11 cellular contexts compared by ENCODE assay signal in the genomic region with DNA sequence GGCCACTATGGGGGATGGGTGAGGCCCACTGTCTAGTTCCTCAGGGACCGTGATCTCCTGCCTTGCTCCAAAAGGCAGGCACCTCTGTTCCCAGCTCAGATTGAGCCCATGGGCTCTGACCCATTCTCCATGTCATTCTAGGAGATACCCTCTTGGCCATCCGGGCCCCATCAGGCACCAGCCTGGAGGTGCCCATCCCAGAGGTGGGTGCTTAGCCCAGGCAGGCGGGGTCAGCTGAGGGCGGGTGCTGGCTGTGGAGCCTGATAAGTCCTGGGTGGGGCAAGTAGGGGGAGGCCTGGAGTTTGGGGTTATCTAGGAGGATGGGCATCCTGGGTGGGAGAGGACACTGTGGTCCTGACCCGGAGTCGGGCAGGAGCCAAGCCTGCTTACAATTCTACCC. TPM values are rescaled to one million over a fixed set of nuclear protein-coding genes. Genes with fewer than 3 reads are reported as not detected.
A peak's percentile ranks its signal among the peaks of the same experiment; 100 is the strongest.
DNase-seq lines count a peak whose midpoint lies in the region; TF ChIP-seq lines count a peak whose summit lies in the region.
"Had no signal": no experiment of that assay in that cellular context is flagged by ENCODE, and none has a peak within 500 bp of the region (broad histone marks: within the 10 kb centered on the region; RNA-seq: fewer than 3 reads in every experiment).

No MANE protein-coding gene starts in this region.

- no peaks in the 10 kb centered on the region for H3K27me3 Mint-ChIP-seq in activated T-cell treated with anti-CD3 and anti-CD28 coated beads, Interleukin-2, amount 50 U/mL, for 24 hours
- no peaks in the 10 kb centered on the region for H3K27me3 Mint-ChIP-seq in activated naive CD8-positive, alpha-beta T cell treated with anti-CD3 and anti-CD28 coated beads for 36 hours
- H3K27me3 Mint-ChIP-seq in osteocyte (ENCODE audit: unreplicated experiment): no peaks in the 10 kb centered on the region

- H3K9me3 Mint-ChIP-seq in activated T-cell treated with anti-CD3 and anti-CD28 coated beads, Interleukin-2, amount 50 U/mL, for 24 hours: no peaks in the 10 kb centered on the region
- no peaks in the 10 kb centered on the region for H3K9me3 Mint-ChIP-seq in activated naive CD8-positive, alpha-beta T cell treated with anti-CD3 and anti-CD28 coated beads for 36 hours
- no peaks in the 10 kb centered on the region for H3K9me3 Mint-ChIP-seq in osteocyte (ENCODE audit: unreplicated experiment)

- peak overlapping the region; percentile 95 for H3K4me3 Mint-ChIP-seq in activated T-cell treated with anti-CD3 and anti-CD28 coated beads, Interleukin-2, amount 50 U/mL, for 24 hours
- H3K4me3 Mint-ChIP-seq in activated naive CD8-positive, alpha-beta T cell treated with anti-CD3 and anti-CD28 coated beads for 36 hours: peak overlapping the region; percentile 95
- H3K4me3 Mint-ChIP-seq in osteocyte (ENCODE audit: unreplicated experiment): peak overlapping the region; percentile 84

- no peak for TF ChIP-seq CTCF in osteocyte (IDR thresholded peaks at IDR 0.05)

- peaks cover 63% of the 10 kb centered on the region for H3K36me3 Mint-ChIP-seq in activated T-cell treated with anti-CD3 and anti-CD28 coated beads, Interleukin-2, amount 50 U/mL, for 24 hours (ENCODE audit: low read depth)
- H3K36me3 Mint-ChIP-seq in activated naive CD8-positive, alpha-beta T cell treated with anti-CD3 and anti-CD28 coated beads for 36 hours: peaks cover 41% of the 10 kb centered on the region
- H3K36me3 Mint-ChIP-seq in osteocyte (ENCODE audit: unreplicated experiment): peaks cover 22% of the 10 kb centered on the region

- H3K4me1 Mint-ChIP-seq in activated T-cell treated with anti-CD3 and anti-CD28 coated beads, Interleukin-2, amount 50 U/mL, for 24 hours (ENCODE audit: low read depth): peaks cover 52% of the 10 kb centered on the region
- H3K4me1 Mint-ChIP-seq in activated naive CD8-positive, alpha-beta T cell treated with anti-CD3 and anti-CD28 coated beads for 36 hours: peaks cover 26% of the 10 kb centered on the region
- H3K4me1 Mint-ChIP-seq in osteocyte (ENCODE audit: unreplicated experiment): peaks cover 31% of the 10 kb centered on the region

- no peak for DNase-seq in activated T-cell treated with anti-CD3 and anti-CD28 coated beads, Interleukin-2, amount 50 U/mL, for 24 hours
- no peak for DNase-seq in activated T-cell treated with anti-CD3 and anti-CD28 coated beads, Interleukin-2, amount 50 U/mL, for 48 hours
- no peak for DNase-seq in activated naive CD8-positive, alpha-beta T cell treated with anti-CD3 and anti-CD28 coated beads for 36 hours
- DNase-seq in osteocyte (ENCODE audit: extremely low spot score, unreplicated experiment): no peak
- DNase-seq in NCI-H1105 treated with DMSO at 0.1 percent for 48 hours (lab: John Stamatoyannopoulos, UW): no peak
- no peak for DNase-seq in A172 (ENCODE audit: low spot score)
- DNase-seq: activated gamma-delta T cell treated with Interleukin-2 at 50 U/mL for 16 hours, dorsolateral prefrontal cortex, head of caudate nucleus, lower lobe of right lung, NCI-H187 had no signal

- H3K27ac Mint-ChIP-seq in activated T-cell treated with anti-CD3 and anti-CD28 coated beads, Interleukin-2, amount 50 U/mL, for 24 hours: peak overlapping the region; percentile 94
- H3K27ac Mint-ChIP-seq in activated naive CD8-positive, alpha-beta T cell treated with anti-CD3 and anti-CD28 coated beads for 36 hours: no peak overlapping the region
- H3K27ac Mint-ChIP-seq in osteocyte (ENCODE audit: unreplicated experiment): no peak overlapping the region

RNA-seq across cellular contexts. Expression of a gene that starts 2.3 kb away (rescaled TPM):
- total RNA-seq in activated naive CD8-positive, alpha-beta T cell treated with anti-CD3 and anti-CD28 coated beads for 36 hours: 100 to 1,000 TPM; 130 to 136 TPM
- total RNA-seq in osteocyte: 40.0 and 43.4 TPM in 2 replicates
- 99.6 and 115 TPM in 2 replicates for total RNA-seq in A172 (2014; rRNA removed; shearing (Covaris generic))

RNA-seq across cellular contexts. Expression of a gene that starts 4.3 kb away (rescaled TPM):
- total RNA-seq in activated naive CD8-positive, alpha-beta T cell treated with anti-CD3 and anti-CD28 coated beads for 36 hours: under 1 TPM in 1 of 2 experiments, not detected in 1; 0.19 TPM
- not detected in 2 replicates for total RNA-seq in osteocyte
- 0.12 and 0.50 TPM in 2 replicates for total RNA-seq in A172 (2014; rRNA removed; shearing (Covaris generic))

RNA-seq across cellular contexts. Expression of a gene that starts 4.7 kb away (rescaled TPM):
- total RNA-seq in activated naive CD8-positive, alpha-beta T cell treated with anti-CD3 and anti-CD28 coated beads for 36 hours: 1 to 10 TPM; 4.3 to 4.5 TPM
- 1.7 and 2.1 TPM in 2 replicates for total RNA-seq in osteocyte
- 0.24 and 0.48 TPM in 2 replicates for total RNA-seq in A172 (2014; rRNA removed; shearing (Covaris generic))

RNA-seq across cellular contexts. Expression of a gene that starts 10.5 kb away (rescaled TPM):
- 10 to 100 TPM; 15.8 to 16.7 TPM for total RNA-seq in activated naive CD8-positive, alpha-beta T cell treated with anti-CD3 and anti-CD28 coated beads for 36 hours
- total RNA-seq in osteocyte: 26.6 and 35.7 TPM in 2 replicates
- 15.6 and 17.5 TPM in 2 replicates for total RNA-seq in A172 (2014; rRNA removed; shearing (Covaris generic))

RNA-seq across cellular contexts. Expression of a gene that starts 23.9 kb away (rescaled TPM):
- total RNA-seq in activated naive CD8-positive, alpha-beta T cell treated with anti-CD3 and anti-CD28 coated beads for 36 hours: 1 to 10 TPM; 6.1 to 6.4 TPM
- total RNA-seq in osteocyte: 15.8 and 22.8 TPM in 2 replicates
- 11.2 and 19.6 TPM in 2 replicates for total RNA-seq in A172 (2014; rRNA removed; shearing (Covaris generic))
